Comparison of ENCODE assay signal across 18 cellular contexts in the genomic region with DNA sequence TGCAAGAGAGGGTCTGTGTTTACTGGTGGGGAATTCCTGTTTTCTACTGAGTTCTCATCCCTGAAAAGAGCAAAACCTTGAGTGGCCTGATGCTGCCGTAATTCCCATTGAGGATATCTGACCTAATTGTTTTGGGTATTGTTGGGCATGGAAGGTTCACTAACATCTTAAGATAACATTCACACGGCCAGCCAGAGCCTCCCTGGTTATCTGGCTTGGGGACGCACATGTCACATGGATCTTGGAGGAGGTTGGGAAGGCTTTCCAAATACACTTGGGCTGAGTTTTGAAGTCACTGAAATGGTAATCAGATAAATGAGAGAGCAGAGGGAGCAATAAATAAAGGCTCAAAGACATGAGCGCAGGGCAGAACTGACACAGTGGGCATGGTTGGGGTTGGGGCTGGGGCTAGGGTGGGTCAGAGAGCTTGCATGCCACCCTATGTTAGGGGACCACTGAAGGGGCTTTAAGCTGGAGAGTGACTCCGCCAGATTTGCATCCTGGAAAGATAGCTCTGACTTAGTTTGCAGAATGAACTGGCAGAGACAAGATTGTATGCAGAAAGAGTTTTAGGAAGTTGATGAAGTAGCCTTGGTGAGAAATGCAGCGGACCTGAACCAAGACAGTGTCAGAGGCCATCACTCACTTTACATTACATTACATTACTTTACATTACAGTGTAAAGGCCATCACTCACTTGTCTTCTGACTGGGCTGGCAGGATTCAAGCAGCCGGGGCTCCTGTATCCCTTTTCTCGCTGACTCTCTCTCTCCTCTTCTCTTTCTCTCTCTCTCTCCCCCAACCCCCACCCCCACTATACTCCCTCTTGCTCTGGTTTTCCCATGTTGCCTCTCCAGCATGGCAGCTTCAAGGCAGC. TPM values are rescaled to one million over a fixed set of nuclear protein-coding genes. Genes with fewer than 3 reads are reported as not detected.
A peak's percentile ranks its signal among the peaks of the same experiment; 100 is the strongest.
DNase-seq lines count a peak whose midpoint lies in the region; ATAC-seq, FAIRE-seq and TF ChIP-seq lines count a peak whose summit lies in the region.
"Had no signal": no experiment of that assay in that cellular context is flagged by ENCODE, and none has a peak within 500 bp of the region (broad histone marks: within the 10 kb centered on the region; RNA-seq: fewer than 3 reads in every experiment).

No MANE protein-coding gene starts in this region.

- peaks cover 10% of the 10 kb centered on the region for H3K4me1 Mint-ChIP-seq in type B pancreatic cell (ENCODE audit: unreplicated experiment)

- H3K9ac ChIP-seq in GM12878 (ENCODE audit: control insufficient read depth, insufficient read depth, low read length) = no peak overlapping the region
- H3K9ac ChIP-seq: BLaER1 treated with 17β-estradiol and CSF1 and Interleukin-3, amounts not matched to agents 10 nM and 100 nM had no signal

- no peak overlapping the region for H3K27ac ChIP-seq in GM12878 (ENCODE audit: control insufficient read depth, insufficient read depth)
- H3K27ac ChIP-seq: A549; BLaER1 treated with 17β-estradiol and CSF1 and Interleukin-3, amounts not matched to agents 10 nM and 100 nM had no signal

- no peak for TF ChIP-seq EP300 in GM12878 (IDR thresholded peaks at IDR 0.05; ENCODE audit: borderline replicate concordance in 1 of 2, control insufficient read depth in 1 of 2, low read depth in 2 of 2, low read length in 2 of 2)

- no TSS peak for BruUV-seq in GM12878 (replicated peaks; lab: Mats Ljungman, UMichigan)

- H3K4me2 ChIP-seq in GM12878 (ENCODE audit: control insufficient read depth, insufficient read depth) = peak overlapping the region; percentile 7; the same call in 1 of the 2 replicates
- H3K4me2 ChIP-seq: A549 had no signal

- FAIRE-seq in GM18507 (lab: Jason Lieb, UNC) (peak; percentile 78), GM12878 (lab: Jason Lieb, UNC) (no peak)
- FAIRE-seq: A549 had no signal

- no peak overlapping the region for H2AFZ ChIP-seq in GM12878 (ENCODE audit: control insufficient read depth, low read depth, low read length)

- CTCF ChIA-PET in GM12878 (lab: Yijun Ruan, JAX) = interaction anchor here (1.0 to 2.1 kb wide), 3 partner anchors 24 to 49 kb away, joined by 3 to 7 read pairs (median 3); no protein-coding TSS in a partner anchor

- no peaks in the 10 kb centered on the region for H3K36me3 ChIP-seq in GM12878 (ENCODE audit: control insufficient read depth in 2 of 2, insufficient read depth in 2 of 2, low read length in 1 of 2)
- H3K36me3 ChIP-seq: BLaER1 treated with 17β-estradiol and CSF1 and Interleukin-3, amounts not matched to agents 10 nM and 100 nM had no signal

- no peak overlapping the region for H3K4me3 ChIP-seq in GM12878
- H3K4me3 ChIP-seq: A549; BLaER1 treated with 17β-estradiol and CSF1 and Interleukin-3, amounts not matched to agents 10 nM and 100 nM had no signal

- 74% methylated on average over 8 of the region's 8 CpGs for WGBS in GM12878 (ENCODE audit: insufficient coverage, insufficient replicate concordance, low lambda C conversion rate, missing lambda C conversion rate)

- H3K4me1 ChIP-seq in GM12878 (ENCODE audit: control insufficient read depth, insufficient read depth, low read length) = peaks cover 41% of the 10 kb centered on the region
- H3K4me1 ChIP-seq: A549 had no signal

- intact Hi-C loops in GM12878 (cut with micrococcal nuclease; ENCODE audit: unreplicated experiment) = no loop called here

- TF ChIP-seq CTCF in GM12878 (IDR thresholded peaks at IDR 0.05 in 2 of 3, conservative IDR thresholded peaks at IDR 0.05 in 1 of 3; ENCODE audit: control insufficient read depth in 2 of 3, extremely low read depth in 1 of 3, insufficient read depth in 1 of 3, low read depth in 3 of 3, low read length in 3 of 3) (no peak), type B pancreatic cell (conservative IDR thresholded peaks at IDR 0.05) (no peak)

- POLR2A ChIA-PET in GM12878 (lab: Charles Lee) = no interaction called here

- TF ChIP-seq RAD21 in GM12878 (IDR thresholded peaks at IDR 0.05; ENCODE audit: insufficient read depth, low read depth, low read length) = no peak

- RAD21 ChIA-PET in GM12878 (lab: Charles Lee; ENCODE audit: unreplicated experiment) = no interaction called here

- peaks cover 17% of the 10 kb centered on the region for H3K27me3 Mint-ChIP-seq in type B pancreatic cell

- no peak overlapping the region for H3K4me3 Mint-ChIP-seq in type B pancreatic cell
- H3K4me3 Mint-ChIP-seq: T-helper 2 cell treated with Interferon-gamma antibody and Interleukin-4, amounts not matched to agents 5 μg/mL and 100 μg/mL, for 36 hours had no signal

- ATAC-seq in HG03103 (IDR thresholded peaks at IDR 0.05; ENCODE audit: low read depth, unreplicated experiment) (peak; percentile 39), GM12878 (peak; percentile 35), GM19328 (IDR thresholded peaks at IDR 0.05; ENCODE audit: unreplicated experiment) (no peak), GM21515 (IDR thresholded peaks at IDR 0.05; ENCODE audit: unreplicated experiment) (no peak), HG02588 (IDR thresholded peaks at IDR 0.05; ENCODE audit: unreplicated experiment) (no peak)
- ATAC-seq: A549, PC-3 had no signal

- no peaks in the 10 kb centered on the region for H3K27me3 ChIP-seq in GM12878 (replicated peaks in 1 of 2; ENCODE audit: control insufficient read depth in 2 of 2, insufficient read depth in 2 of 2, low read length in 1 of 2)
- H3K27me3 ChIP-seq: BLaER1 treated with 17β-estradiol and CSF1 and Interleukin-3, amounts not matched to agents 10 nM and 100 nM had no signal

- no peak for TF ChIP-seq POLR2A in GM12878 (IDR thresholded peaks at IDR 0.05; ENCODE audit: low read depth, low read length)

- no peak for DNase-seq in GM18507 (ENCODE audit: extremely low spot score, insufficient read length, low read depth)
- no peak for DNase-seq in GM12878 (ENCODE audit: low read depth, low spot score)
- DNase-seq in iPS-NIHi11 (ENCODE audit: low spot score) = peak; percentile 62
- no peak for DNase-seq in type B pancreatic cell (ENCODE audit: extremely low spot score, unreplicated experiment)
- DNase-seq: GF-D8, NCI-H1105 treated with DMSO at 0.1 percent for 48 hours, NCI-H187, NCI-H345, NCI-H69, PC-3, SW 1271 had no signal

- in situ Hi-C loops in GM12878 (cut with MboI) = no loop called here

- H3K9me3 ChIP-seq in GM12878 (replicated peaks; ENCODE audit: control insufficient read depth, insufficient read depth, low read length) = no peaks in the 10 kb centered on the region
- H3K9me3 ChIP-seq: A549; BLaER1 treated with 17β-estradiol and CSF1 and Interleukin-3, amounts not matched to agents 10 nM and 100 nM had no signal

- SMC1A ChIA-PET in GM12878 (lab: Charles Lee; ENCODE audit: uncharacterized antibody, unreplicated experiment) = interaction anchor here (1.4 to 1.9 kb wide), 3 partner anchors 23 to 132 kb away, joined by 4 to 6 read pairs (median 4); no protein-coding TSS in a partner anchor

- H4K20me1 ChIP-seq in GM12878 (ENCODE audit: control insufficient read depth, insufficient read depth) = no peaks in the 10 kb centered on the region
- H4K20me1 ChIP-seq: BLaER1 treated with 17β-estradiol and CSF1 and Interleukin-3, amounts not matched to agents 10 nM and 100 nM had no signal

- peaks cover 3% of the 10 kb centered on the region for H3K36me3 Mint-ChIP-seq in type B pancreatic cell

- H3K9me3 Mint-ChIP-seq in type B pancreatic cell = peaks cover 4% of the 10 kb centered on the region
- H3K9me3 Mint-ChIP-seq: T-helper 2 cell treated with Interferon-gamma antibody and Interleukin-4, amounts not matched to agents 5 μg/mL and 100 μg/mL, for 36 hours had no signal

- peaks cover 6% of the 10 kb centered on the region for H3K79me2 ChIP-seq in GM12878 (ENCODE audit: control insufficient read depth, insufficient read depth, low read length)

- no peak overlapping the region for H3K27ac Mint-ChIP-seq in type B pancreatic cell
- H3K27ac Mint-ChIP-seq: T-helper 2 cell treated with Interferon-gamma antibody and Interleukin-4, amounts not matched to agents 5 μg/mL and 100 μg/mL, for 36 hours had no signal

TF ChIP-seq in GM12878, 131 proteins besides CTCF, POLR2A, EP300 and RAD21 (continues in another document):
- TF ChIP-seq NR2F1 (conservative IDR thresholded peaks at IDR 0.05) = peak; percentile 41; the same call in 1 of the 2 replicates
- TF ChIP-seq PAX5 (IDR thresholded peaks at IDR 0.05; ENCODE audit: borderline replicate concordance, low read depth, low read length) = peak; percentile 95
- TF ChIP-seq, protein P1, sequence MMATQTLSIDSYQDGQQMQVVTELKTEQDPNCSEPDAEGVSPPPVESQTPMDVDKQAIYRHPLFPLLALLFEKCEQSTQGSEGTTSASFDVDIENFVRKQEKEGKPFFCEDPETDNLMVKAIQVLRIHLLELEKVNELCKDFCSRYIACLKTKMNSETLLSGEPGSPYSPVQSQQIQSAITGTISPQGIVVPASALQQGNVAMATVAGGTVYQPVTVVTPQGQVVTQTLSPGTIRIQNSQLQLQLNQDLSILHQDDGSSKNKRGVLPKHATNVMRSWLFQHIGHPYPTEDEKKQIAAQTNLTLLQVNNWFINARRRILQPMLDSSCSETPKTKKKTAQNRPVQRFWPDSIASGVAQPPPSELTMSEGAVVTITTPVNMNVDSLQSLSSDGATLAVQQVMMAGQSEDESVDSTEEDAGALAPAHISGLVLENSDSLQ (IDR thresholded peaks at IDR 0.05) = peak; percentile 69
- TF ChIP-seq ZSCAN29 (IDR thresholded peaks at IDR 0.05) = no peak

RNA-seq across cellular contexts. Expression of gene SLC1A1, which starts 24.2 kb away (rescaled TPM):
- total RNA-seq in GM12878 (2013; cell fraction: nucleolus; rRNA removed) = 11.1 and 11.9 TPM in 2 replicates
- 24.9 and 27.6 TPM in 2 replicates for total RNA-seq in GM12878 (2014; rRNA removed)
- 20.6 and 21.6 TPM in 2 replicates for total RNA-seq in GM12878 (2014; rRNA removed; fragmentation: Illumina TruSeq; extraction: Trizol)
- total RNA-seq in GM12878 (2021) = 19.1 and 19.4 TPM in 2 replicates
- 5.1 TPM for polyA plus RNA-seq in GM12878 (2011; ENCODE audit: low read depth)
- 4.2 and 5.4 TPM in 2 replicates for polyA plus RNA-seq in GM12878 (2011; rRNA removed)
- 2.6 and 2.8 TPM in 2 replicates for polyA plus RNA-seq in GM12878 (2011; cell fraction: cytosol; rRNA removed)
- 2.4 and 2.7 TPM in 2 replicates for polyA plus RNA-seq in GM12878 (2011; cell fraction: nucleus; rRNA removed)
- 7.0 and 10.9 TPM in 2 replicates for polyA plus RNA-seq in GM12878 (2012)
- 23.8 and 30.9 TPM in 2 replicates for polyA plus RNA-seq in GM12878 (2014; fragmentation: Illumina TruSeq; extraction: Trizol)
- 1 to 10 TPM; 7.3 to 8.7 TPM for polyA plus RNA-seq in GM12878 (2014; fragmentation: Nextera tagmentation; extraction: Ambion mirVana)
- 16.0 and 18.8 TPM in 2 replicates for polyA plus RNA-seq in GM12878 (2014; rRNA removed)
- polyA plus RNA-seq in GM12878 (2016; fragmentation: Nextera tagmentation; extraction: Ambion mirVana) = 10 to 100 TPM; 17.8 to 17.9 TPM
- polyA minus RNA-seq in GM12878 (2011; rRNA and poly(A)+ RNA removed) = 4.1 and 4.6 TPM in 2 replicates
- 1.5 and 2.4 TPM in 2 replicates for polyA minus RNA-seq in GM12878 (2011; cell fraction: cytosol; rRNA and poly(A)+ RNA removed)
- 1.2 and 1.7 TPM in 2 replicates for polyA minus RNA-seq in GM12878 (2011; cell fraction: nucleus; rRNA and poly(A)+ RNA removed)
- 6.0 and 16.2 TPM in 2 replicates for total RNA-seq in type B pancreatic cell (ENCODE audit: low replicate concordance)

Comparison
In these comparisons a context has a peak if more than half of its experiments do, and no peak if none do; other contexts are left out.
1. ATAC-seq: peak in HG03103 (single experiment) and GM12878 (single experiment); none in GM19328 (single experiment), GM21515 (single experiment) and HG02588 (single experiment).